In genomic region chr7:121139427-121139826, GRCh38 we compare ENCODE assay signal across 1 cellular context.
TF ChIP-seq lines count a peak whose summit lies in the region.

No MANE protein-coding gene starts in this region.

TF ChIP-seq in liver, 16 proteins besides CTCF, POLR2A, EP300 and RAD21 (continued from another document):
- TF ChIP-seq ZBTB33 (IDR thresholded peaks at IDR 0.05) (no peak), REST (IDR thresholded peaks at IDR 0.05) (no peak)
